In the genomic region with DNA sequence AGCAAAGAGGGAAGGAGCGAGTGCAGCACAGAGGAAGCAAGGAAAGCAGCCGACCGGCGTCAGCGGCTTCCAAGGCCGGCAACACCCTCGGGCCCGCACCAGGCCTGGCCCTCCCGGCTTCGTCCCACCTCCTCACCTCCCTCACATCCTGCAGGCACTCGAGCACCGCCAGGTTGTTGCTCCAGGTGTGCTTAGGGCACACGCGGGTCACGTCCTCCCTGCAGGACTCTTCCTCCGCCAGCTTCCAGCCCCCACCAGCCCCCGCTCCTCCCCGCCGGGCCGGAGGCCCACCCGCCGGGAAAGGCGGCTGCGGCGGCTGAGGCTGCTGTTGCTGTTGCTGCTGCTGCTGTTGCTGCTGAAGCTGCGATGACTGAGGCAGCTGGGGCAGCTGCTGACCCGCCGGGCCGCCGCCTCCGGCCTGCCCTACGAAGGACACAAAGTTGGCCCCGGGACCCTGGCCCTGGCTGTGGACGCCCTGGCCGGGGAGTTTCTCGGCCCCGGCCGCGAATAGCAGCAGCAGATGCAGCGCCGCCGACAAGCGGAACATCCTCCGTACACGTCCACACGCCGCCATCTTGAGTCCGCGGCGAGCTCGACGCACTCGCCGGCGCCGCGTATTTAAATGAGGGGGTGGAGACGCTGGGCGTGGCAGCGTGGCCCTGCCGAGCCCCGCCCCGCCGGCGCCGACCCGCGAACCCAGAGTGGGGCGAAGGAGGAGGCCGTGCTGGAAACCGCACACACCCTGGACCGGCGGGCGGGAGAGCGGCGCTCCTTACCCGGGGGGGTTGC, we compare ENCODE assay signal across 2 cellular contexts.
TF ChIP-seq lines count a peak whose summit lies in the region.

GLG1 (minus strand) TSS at position 594 of the 789 bp plus-strand sequence; CDS start at position 574, 20 bp downstream.

TF ChIP-seq in A549, 52 proteins besides CTCF, POLR2A, EP300 and RAD21 (continued from another document):
- TF ChIP-seq, protein P1, sequence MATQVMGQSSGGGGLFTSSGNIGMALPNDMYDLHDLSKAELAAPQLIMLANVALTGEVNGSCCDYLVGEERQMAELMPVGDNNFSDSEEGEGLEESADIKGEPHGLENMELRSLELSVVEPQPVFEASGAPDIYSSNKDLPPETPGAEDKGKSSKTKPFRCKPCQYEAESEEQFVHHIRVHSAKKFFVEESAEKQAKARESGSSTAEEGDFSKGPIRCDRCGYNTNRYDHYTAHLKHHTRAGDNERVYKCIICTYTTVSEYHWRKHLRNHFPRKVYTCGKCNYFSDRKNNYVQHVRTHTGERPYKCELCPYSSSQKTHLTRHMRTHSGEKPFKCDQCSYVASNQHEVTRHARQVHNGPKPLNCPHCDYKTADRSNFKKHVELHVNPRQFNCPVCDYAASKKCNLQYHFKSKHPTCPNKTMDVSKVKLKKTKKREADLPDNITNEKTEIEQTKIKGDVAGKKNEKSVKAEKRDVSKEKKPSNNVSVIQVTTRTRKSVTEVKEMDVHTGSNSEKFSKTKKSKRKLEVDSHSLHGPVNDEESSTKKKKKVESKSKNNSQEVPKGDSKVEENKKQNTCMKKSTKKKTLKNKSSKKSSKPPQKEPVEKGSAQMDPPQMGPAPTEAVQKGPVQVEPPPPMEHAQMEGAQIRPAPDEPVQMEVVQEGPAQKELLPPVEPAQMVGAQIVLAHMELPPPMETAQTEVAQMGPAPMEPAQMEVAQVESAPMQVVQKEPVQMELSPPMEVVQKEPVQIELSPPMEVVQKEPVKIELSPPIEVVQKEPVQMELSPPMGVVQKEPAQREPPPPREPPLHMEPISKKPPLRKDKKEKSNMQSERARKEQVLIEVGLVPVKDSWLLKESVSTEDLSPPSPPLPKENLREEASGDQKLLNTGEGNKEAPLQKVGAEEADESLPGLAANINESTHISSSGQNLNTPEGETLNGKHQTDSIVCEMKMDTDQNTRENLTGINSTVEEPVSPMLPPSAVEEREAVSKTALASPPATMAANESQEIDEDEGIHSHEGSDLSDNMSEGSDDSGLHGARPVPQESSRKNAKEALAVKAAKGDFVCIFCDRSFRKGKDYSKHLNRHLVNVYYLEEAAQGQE (IDR thresholded peaks at IDR 0.05) = no peak
- TF ChIP-seq FOSL2 (IDR thresholded peaks at IDR 0.05) (no peak), FOSL2 (CRISPR knock-in tag; IDR thresholded peaks at IDR 0.05) (no peak), KDM5A (IDR thresholded peaks at IDR 0.05) (peak; percentile 80), PHF8 (IDR thresholded peaks at IDR 0.05; ENCODE audit: borderline replicate concordance, low read depth) (peak; percentile 99), JUN (IDR thresholded peaks at IDR 0.05) (peak; percentile 90 to 93), SMC3 (IDR thresholded peaks at IDR 0.05) (peak; percentile 23; the same call in 1 of the 3 replicates)
- TF ChIP-seq, protein P2, sequence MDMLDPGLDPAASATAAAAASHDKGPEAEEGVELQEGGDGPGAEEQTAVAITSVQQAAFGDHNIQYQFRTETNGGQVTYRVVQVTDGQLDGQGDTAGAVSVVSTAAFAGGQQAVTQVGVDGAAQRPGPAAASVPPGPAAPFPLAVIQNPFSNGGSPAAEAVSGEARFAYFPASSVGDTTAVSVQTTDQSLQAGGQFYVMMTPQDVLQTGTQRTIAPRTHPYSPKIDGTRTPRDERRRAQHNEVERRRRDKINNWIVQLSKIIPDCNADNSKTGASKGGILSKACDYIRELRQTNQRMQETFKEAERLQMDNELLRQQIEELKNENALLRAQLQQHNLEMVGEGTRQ (IDR thresholded peaks at IDR 0.05) = no peak

TF ChIP-seq in WTC11, 78 proteins besides CTCF, POLR2A, EP300 and RAD21 (continued from another document):
- TF ChIP-seq, protein P3, sequence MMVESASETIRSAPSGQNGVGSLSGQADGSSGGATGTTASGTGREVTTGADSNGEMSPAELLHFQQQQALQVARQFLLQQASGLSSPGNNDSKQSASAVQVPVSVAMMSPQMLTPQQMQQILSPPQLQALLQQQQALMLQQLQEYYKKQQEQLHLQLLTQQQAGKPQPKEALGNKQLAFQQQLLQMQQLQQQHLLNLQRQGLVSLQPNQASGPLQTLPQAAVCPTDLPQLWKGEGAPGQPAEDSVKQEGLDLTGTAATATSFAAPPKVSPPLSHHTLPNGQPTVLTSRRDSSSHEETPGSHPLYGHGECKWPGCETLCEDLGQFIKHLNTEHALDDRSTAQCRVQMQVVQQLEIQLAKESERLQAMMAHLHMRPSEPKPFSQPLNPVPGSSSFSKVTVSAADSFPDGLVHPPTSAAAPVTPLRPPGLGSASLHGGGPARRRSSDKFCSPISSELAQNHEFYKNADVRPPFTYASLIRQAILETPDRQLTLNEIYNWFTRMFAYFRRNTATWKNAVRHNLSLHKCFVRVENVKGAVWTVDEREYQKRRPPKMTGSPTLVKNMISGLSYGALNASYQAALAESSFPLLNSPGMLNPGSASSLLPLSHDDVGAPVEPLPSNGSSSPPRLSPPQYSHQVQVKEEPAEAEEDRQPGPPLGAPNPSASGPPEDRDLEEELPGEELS (CRISPR knock-in tag; IDR thresholded peaks at IDR 0.05) = peak; percentile 69; the same call in 1 of the 2 replicates
- TF ChIP-seq, protein P4, sequence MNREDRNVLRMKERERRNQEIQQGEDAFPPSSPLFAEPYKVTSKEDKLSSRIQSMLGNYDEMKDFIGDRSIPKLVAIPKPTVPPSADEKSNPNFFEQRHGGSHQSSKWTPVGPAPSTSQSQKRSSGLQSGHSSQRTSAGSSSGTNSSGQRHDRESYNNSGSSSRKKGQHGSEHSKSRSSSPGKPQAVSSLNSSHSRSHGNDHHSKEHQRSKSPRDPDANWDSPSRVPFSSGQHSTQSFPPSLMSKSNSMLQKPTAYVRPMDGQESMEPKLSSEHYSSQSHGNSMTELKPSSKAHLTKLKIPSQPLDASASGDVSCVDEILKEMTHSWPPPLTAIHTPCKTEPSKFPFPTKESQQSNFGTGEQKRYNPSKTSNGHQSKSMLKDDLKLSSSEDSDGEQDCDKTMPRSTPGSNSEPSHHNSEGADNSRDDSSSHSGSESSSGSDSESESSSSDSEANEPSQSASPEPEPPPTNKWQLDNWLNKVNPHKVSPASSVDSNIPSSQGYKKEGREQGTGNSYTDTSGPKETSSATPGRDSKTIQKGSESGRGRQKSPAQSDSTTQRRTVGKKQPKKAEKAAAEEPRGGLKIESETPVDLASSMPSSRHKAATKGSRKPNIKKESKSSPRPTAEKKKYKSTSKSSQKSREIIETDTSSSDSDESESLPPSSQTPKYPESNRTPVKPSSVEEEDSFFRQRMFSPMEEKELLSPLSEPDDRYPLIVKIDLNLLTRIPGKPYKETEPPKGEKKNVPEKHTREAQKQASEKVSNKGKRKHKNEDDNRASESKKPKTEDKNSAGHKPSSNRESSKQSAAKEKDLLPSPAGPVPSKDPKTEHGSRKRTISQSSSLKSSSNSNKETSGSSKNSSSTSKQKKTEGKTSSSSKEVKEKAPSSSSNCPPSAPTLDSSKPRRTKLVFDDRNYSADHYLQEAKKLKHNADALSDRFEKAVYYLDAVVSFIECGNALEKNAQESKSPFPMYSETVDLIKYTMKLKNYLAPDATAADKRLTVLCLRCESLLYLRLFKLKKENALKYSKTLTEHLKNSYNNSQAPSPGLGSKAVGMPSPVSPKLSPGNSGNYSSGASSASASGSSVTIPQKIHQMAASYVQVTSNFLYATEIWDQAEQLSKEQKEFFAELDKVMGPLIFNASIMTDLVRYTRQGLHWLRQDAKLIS (CRISPR knock-in tag; IDR thresholded peaks at IDR 0.05; ENCODE audit: borderline replicate concordance) = peak; percentile 90; the same call in 1 of the 2 replicates
- TF ChIP-seq, protein P5, sequence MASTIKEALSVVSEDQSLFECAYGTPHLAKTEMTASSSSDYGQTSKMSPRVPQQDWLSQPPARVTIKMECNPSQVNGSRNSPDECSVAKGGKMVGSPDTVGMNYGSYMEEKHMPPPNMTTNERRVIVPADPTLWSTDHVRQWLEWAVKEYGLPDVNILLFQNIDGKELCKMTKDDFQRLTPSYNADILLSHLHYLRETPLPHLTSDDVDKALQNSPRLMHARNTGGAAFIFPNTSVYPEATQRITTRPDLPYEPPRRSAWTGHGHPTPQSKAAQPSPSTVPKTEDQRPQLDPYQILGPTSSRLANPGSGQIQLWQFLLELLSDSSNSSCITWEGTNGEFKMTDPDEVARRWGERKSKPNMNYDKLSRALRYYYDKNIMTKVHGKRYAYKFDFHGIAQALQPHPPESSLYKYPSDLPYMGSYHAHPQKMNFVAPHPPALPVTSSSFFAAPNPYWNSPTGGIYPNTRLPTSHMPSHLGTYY (CRISPR knock-in tag; IDR thresholded peaks at IDR 0.05) = no peak
- TF ChIP-seq ZNF512 (CRISPR knock-in tag; IDR thresholded peaks at IDR 0.05; ENCODE audit: borderline replicate concordance) (no peak), ZNF263 (CRISPR knock-in tag; IDR thresholded peaks at IDR 0.05; ENCODE audit: low read depth) (no peak), TCF7 (CRISPR knock-in tag; IDR thresholded peaks at IDR 0.05; ENCODE audit: low read depth) (no peak), NFE2L1 (CRISPR knock-in tag; IDR thresholded peaks at IDR 0.05) (no peak; the same call in 1 of the 2 replicates), RELA (CRISPR knock-in tag; IDR thresholded peaks at IDR 0.05; ENCODE audit: borderline replicate concordance) (peak; percentile 88; the same call in 1 of the 2 replicates), CREB1 (CRISPR knock-in tag; IDR thresholded peaks at IDR 0.05) (peak; percentile 86; the same call in 1 of the 2 replicates), USF1 (CRISPR knock-in tag; IDR thresholded peaks at IDR 0.05) (peak; percentile 57), KAT7 (CRISPR knock-in tag; IDR thresholded peaks at IDR 0.05; ENCODE audit: borderline replicate concordance) (peak; percentile 97), PRRX2 (CRISPR knock-in tag; IDR thresholded peaks at IDR 0.05) (no peak), SP1 (CRISPR knock-in tag; conservative IDR thresholded peaks at IDR 0.05) (peak; percentile 94), GABPB1 (CRISPR knock-in tag; IDR thresholded peaks at IDR 0.05) (peak; percentile 73; the same call in 1 of the 2 replicates), ZNF232 (CRISPR knock-in tag; IDR thresholded peaks at IDR 0.05) (0 out of 2 replicates have a peak, but pooled peaks have one; percentile 55)
- TF ChIP-seq, protein P6, sequence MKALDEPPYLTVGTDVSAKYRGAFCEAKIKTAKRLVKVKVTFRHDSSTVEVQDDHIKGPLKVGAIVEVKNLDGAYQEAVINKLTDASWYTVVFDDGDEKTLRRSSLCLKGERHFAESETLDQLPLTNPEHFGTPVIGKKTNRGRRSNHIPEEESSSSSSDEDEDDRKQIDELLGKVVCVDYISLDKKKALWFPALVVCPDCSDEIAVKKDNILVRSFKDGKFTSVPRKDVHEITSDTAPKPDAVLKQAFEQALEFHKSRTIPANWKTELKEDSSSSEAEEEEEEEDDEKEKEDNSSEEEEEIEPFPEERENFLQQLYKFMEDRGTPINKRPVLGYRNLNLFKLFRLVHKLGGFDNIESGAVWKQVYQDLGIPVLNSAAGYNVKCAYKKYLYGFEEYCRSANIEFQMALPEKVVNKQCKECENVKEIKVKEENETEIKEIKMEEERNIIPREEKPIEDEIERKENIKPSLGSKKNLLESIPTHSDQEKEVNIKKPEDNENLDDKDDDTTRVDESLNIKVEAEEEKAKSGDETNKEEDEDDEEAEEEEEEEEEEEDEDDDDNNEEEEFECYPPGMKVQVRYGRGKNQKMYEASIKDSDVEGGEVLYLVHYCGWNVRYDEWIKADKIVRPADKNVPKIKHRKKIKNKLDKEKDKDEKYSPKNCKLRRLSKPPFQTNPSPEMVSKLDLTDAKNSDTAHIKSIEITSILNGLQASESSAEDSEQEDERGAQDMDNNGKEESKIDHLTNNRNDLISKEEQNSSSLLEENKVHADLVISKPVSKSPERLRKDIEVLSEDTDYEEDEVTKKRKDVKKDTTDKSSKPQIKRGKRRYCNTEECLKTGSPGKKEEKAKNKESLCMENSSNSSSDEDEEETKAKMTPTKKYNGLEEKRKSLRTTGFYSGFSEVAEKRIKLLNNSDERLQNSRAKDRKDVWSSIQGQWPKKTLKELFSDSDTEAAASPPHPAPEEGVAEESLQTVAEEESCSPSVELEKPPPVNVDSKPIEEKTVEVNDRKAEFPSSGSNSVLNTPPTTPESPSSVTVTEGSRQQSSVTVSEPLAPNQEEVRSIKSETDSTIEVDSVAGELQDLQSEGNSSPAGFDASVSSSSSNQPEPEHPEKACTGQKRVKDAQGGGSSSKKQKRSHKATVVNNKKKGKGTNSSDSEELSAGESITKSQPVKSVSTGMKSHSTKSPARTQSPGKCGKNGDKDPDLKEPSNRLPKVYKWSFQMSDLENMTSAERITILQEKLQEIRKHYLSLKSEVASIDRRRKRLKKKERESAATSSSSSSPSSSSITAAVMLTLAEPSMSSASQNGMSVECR (CRISPR knock-in tag; IDR thresholded peaks at IDR 0.05; ENCODE audit: borderline replicate concordance) = peak; percentile 89
- TF ChIP-seq, protein P7, sequence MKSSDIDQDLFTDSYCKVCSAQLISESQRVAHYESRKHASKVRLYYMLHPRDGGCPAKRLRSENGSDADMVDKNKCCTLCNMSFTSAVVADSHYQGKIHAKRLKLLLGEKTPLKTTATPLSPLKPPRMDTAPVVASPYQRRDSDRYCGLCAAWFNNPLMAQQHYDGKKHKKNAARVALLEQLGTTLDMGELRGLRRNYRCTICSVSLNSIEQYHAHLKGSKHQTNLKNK (CRISPR knock-in tag; IDR thresholded peaks at IDR 0.05) = 0 out of 2 replicates have a peak, but pooled peaks have one; percentile 35
- TF ChIP-seq, protein P8, sequence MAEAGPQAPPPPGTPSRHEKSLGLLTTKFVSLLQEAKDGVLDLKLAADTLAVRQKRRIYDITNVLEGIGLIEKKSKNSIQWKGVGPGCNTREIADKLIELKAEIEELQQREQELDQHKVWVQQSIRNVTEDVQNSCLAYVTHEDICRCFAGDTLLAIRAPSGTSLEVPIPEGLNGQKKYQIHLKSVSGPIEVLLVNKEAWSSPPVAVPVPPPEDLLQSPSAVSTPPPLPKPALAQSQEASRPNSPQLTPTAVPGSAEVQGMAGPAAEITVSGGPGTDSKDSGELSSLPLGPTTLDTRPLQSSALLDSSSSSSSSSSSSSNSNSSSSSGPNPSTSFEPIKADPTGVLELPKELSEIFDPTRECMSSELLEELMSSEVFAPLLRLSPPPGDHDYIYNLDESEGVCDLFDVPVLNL (CRISPR knock-in tag; IDR thresholded peaks at IDR 0.05; ENCODE audit: borderline replicate concordance, low read depth) = no peak
